Comparison of ENCODE assay signal across 13 cellular contexts in the genomic region with DNA sequence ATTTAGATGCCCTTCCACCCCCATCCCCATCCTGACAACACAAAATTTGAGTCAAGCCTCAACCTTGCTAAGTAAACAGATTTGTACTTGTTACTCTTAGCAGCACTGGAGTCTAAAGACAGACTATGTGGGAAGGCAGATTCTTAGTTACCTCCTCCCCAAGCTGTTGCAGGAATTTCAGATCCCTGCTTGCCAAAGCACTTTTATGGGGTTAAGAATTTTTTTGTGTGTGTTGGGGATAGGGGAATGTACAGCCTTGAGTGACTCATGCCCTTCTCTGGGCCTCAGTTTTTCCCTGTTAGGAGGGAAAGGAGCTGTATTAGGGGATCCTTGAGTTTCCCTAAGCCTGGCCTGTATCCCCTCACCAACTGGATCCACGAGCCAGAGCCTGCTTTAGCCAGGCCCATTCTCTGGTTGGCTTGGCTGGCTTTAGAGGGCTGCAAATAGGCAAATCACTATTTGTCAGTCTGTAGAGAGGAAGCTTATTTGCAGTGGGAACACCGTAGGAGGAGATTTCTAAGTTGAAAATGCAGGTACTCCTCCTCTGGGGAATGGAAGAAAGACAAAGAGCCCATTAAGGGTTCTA. TPM values are rescaled to one million over a fixed set of nuclear protein-coding genes. Genes with fewer than 3 reads are reported as not detected.
DNase-seq lines count a peak whose midpoint lies in the region; ATAC-seq and TF ChIP-seq lines count a peak whose summit lies in the region.
"Had no signal": no experiment of that assay in that cellular context is flagged by ENCODE, and none has a peak within 500 bp of the region (broad histone marks: within the 10 kb centered on the region; RNA-seq: fewer than 3 reads in every experiment).

No MANE protein-coding gene starts in this region.

- CTCF ChIA-PET in activated naive CD4-positive, alpha-beta T cell treated with anti-CD3 and anti-CD28 coated beads for 36 hours (lab: Charles Lee), result interaction anchor here (1.6 kb wide), 1 partner anchor 22 kb away, joined by 4 read pairs; no protein-coding TSS in a partner anchor

- whole genome bisulfite sequencing in heart left ventricle, 4 donors, result 62 to 86% (median 67%) methylated on average over 2 of the region's 2 CpGs
- 87 to 89% methylated on average over 2 of the region's 2 CpGs for WGBS in sigmoid colon, 2 donors

- H3K27ac ChIP-seq in heart left ventricle (peak overlapping the region; percentile 28 to 78 (median 66)), sigmoid colon (peak overlapping the region; percentile 10 to 76 (median 70))

- TF ChIP-seq CTCF in heart left ventricle (IDR thresholded peaks at IDR 0.05), result no peak
- TF ChIP-seq CTCF in sigmoid colon (IDR thresholded peaks at IDR 0.05), result no peak

- ATAC-seq in heart left ventricle (peak in 3 of 4 donors; percentile 27 to 47 (median 44)), HG02571 (IDR thresholded peaks at IDR 0.05; ENCODE audit: unreplicated experiment) (no peak)

- DNase-seq in GM04503 (ENCODE audit: low read depth) (peak; percentile 84), amniotic epithelial cell (ENCODE audit: low read depth) (peak; percentile 92), heart left ventricle (no peak), sigmoid colon (no peak), retina (no peak), SW 1271 (lab: John Stamatoyannopoulos, UW) (no peak)
- no peak for DNase-seq in activated naive CD4-positive, alpha-beta T cell treated with anti-CD3 and anti-CD28 coated beads for 36 hours
- DNase-seq: NCI-H1694 treated with DMSO at 0.1 percent for 48 hours; stimulated activated CD4-positive, alpha-beta T cell treated with anti-CD3 and anti-CD28 coated beads, Interleukin-4, amount 100 ng/mL, for 1 hour had no signal

- no peaks in the 10 kb centered on the region for H3K27me3 ChIP-seq in heart left ventricle
- H3K27me3 ChIP-seq in sigmoid colon, result no peaks in the 10 kb centered on the region

- H3K9me3 Mint-ChIP-seq in activated naive CD4-positive, alpha-beta T cell treated with anti-CD3 and anti-CD28 coated beads for 36 hours, result peaks cover 2% of the 10 kb centered on the region
- H3K9me3 Mint-ChIP-seq: activated T-helper 1 cell treated with anti-CD3 and anti-CD28 coated beads, Interleukin-12 subunit alpha, Interleukin-12 subunit beta, Interleukin-2, Interleukin-4 antibody, amounts not matched to agents 30 ng/mL and 10 ng/mL and 1 ng/mL, durations not matched to agents 14 hours and 24 hours and 36 hours had no signal

- H3K4me1 Mint-ChIP-seq in activated naive CD4-positive, alpha-beta T cell treated with anti-CD3 and anti-CD28 coated beads for 36 hours (ENCODE audit: low read depth), result peaks cover 6% of the 10 kb centered on the region

- H3K4me3 Mint-ChIP-seq in activated naive CD4-positive, alpha-beta T cell treated with anti-CD3 and anti-CD28 coated beads for 36 hours, result no peak overlapping the region
- H3K4me3 Mint-ChIP-seq: activated T-helper 1 cell treated with anti-CD3 and anti-CD28 coated beads, Interleukin-12 subunit alpha, Interleukin-12 subunit beta, Interleukin-2, Interleukin-4 antibody, amounts not matched to agents 30 ng/mL and 10 ng/mL and 1 ng/mL, durations not matched to agents 14 hours and 24 hours and 36 hours had no signal

- H3K27ac Mint-ChIP-seq in activated naive CD4-positive, alpha-beta T cell treated with anti-CD3 and anti-CD28 coated beads for 36 hours, result no peak overlapping the region
- H3K27ac Mint-ChIP-seq: activated T-helper 1 cell treated with anti-CD3 and anti-CD28 coated beads, Interleukin-12 subunit alpha, Interleukin-12 subunit beta, Interleukin-2, Interleukin-4 antibody, amounts not matched to agents 30 ng/mL and 10 ng/mL and 1 ng/mL, durations not matched to agents 14 hours and 24 hours and 36 hours had no signal

- peaks cover 0 to 3% (median 0%) of the 10 kb centered on the region in 12 donors for H3K9me3 ChIP-seq in heart left ventricle
- H3K9me3 ChIP-seq in sigmoid colon, result no peaks in the 10 kb centered on the region

- H3K4me3 ChIP-seq in heart left ventricle, result no peak overlapping the region
- H3K4me3 ChIP-seq in sigmoid colon, result no peak overlapping the region

- H3K36me3 Mint-ChIP-seq in activated naive CD4-positive, alpha-beta T cell treated with anti-CD3 and anti-CD28 coated beads for 36 hours (ENCODE audit: low read depth), result no peaks in the 10 kb centered on the region

- intact Hi-C loops in heart left ventricle (cut with DNase I) (no loop called here), sigmoid colon (cut with DNase I) (no loop called here)
- intact Hi-C loops in activated naive CD4-positive, alpha-beta T cell treated with anti-CD3 and anti-CD28 coated beads for 36 hours (cut with micrococcal nuclease), result no loop called here

- H3K36me3 ChIP-seq in heart left ventricle (no peaks in the 10 kb centered on the region), sigmoid colon (no peaks in the 10 kb centered on the region)

- H3K4me1 ChIP-seq in heart left ventricle, result peaks cover 0 to 43% (median 11%) of the 10 kb centered on the region in 12 donors
- peaks cover 0 to 34% (median 21%) of the 10 kb centered on the region in 4 donors for H3K4me1 ChIP-seq in sigmoid colon

- TF ChIP-seq POLR2A in heart left ventricle (IDR thresholded peaks at IDR 0.05) (no peak), sigmoid colon (IDR thresholded peaks at IDR 0.05) (no peak)

- no peaks in the 10 kb centered on the region for H3K27me3 Mint-ChIP-seq in activated naive CD4-positive, alpha-beta T cell treated with anti-CD3 and anti-CD28 coated beads for 36 hours (ENCODE audit: low read depth)

- no peak for TF ChIP-seq EP300 in sigmoid colon (IDR thresholded peaks at IDR 0.05)

RNA-seq across cellular contexts. Expression of gene RNU6-8, which starts 27.7 kb away (rescaled TPM):
- total RNA-seq in heart left ventricle (not detected), sigmoid colon (not detected)
- polyA plus RNA-seq in heart left ventricle (not detected), sigmoid colon (not detected)
- total RNA-seq in activated naive CD4-positive, alpha-beta T cell treated with anti-CD3 and anti-CD28 coated beads for 36 hours, result not detected
- total RNA-seq: activated T-helper 1 cell treated with anti-CD3 and anti-CD28 coated beads, Interleukin-12 subunit alpha, Interleukin-12 subunit beta, Interleukin-2, Interleukin-4 antibody, amounts not matched to agents 30 ng/mL and 10 ng/mL and 1 ng/mL, durations not matched to agents 14 hours and 24 hours and 36 hours; dermis microvascular lymphatic vessel endothelial cell; subcutaneous adipose tissue had no signal

RNA-seq across cellular contexts. Expression of gene RNU6-7, which starts 28.9 kb away (rescaled TPM):
- total RNA-seq in heart left ventricle (not detected), sigmoid colon (not detected)
- polyA plus RNA-seq in heart left ventricle (not detected), sigmoid colon (not detected)
- not detected for total RNA-seq in activated naive CD4-positive, alpha-beta T cell treated with anti-CD3 and anti-CD28 coated beads for 36 hours
- total RNA-seq: activated T-helper 1 cell treated with anti-CD3 and anti-CD28 coated beads, Interleukin-12 subunit alpha, Interleukin-12 subunit beta, Interleukin-2, Interleukin-4 antibody, amounts not matched to agents 30 ng/mL and 10 ng/mL and 1 ng/mL, durations not matched to agents 14 hours and 24 hours and 36 hours; dermis microvascular lymphatic vessel endothelial cell; subcutaneous adipose tissue had no signal

Comparison
In these comparisons a context has a peak if more than half of its experiments do, and no peak if none do; other contexts are left out.
1. DNase-seq: peak in GM04503 (single experiment) and amniotic epithelial cell (single experiment); none in heart left ventricle (0 of 5), sigmoid colon (single experiment), retina (single experiment), SW 1271 (0 of 2) and activated naive CD4-positive, alpha-beta T cell treated with anti-CD3 and anti-CD28 coated beads for 36 hours (single experiment).